28 cellular contexts compared by ENCODE assay signal in the genomic region with DNA sequence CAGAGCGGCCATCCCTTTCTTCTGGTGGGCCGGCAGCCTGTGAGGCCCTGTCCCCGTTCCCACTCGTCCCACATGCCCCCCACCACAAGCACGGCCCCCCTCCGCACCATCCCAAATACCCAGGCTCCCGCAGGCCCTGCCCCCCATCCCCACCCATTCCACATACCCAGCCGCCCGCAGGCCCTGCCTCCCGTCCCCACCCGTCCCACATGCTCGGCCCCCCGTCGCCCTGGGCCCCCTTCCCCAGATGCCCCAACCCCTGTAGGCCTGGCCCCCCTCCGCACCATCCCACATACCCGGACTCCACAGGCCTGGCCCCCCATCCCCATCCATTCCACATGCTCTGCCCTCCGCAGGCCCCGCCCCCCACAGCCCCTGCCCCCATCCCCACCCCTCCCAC. TPM values are rescaled to one million over a fixed set of nuclear protein-coding genes. Genes with fewer than 3 reads are reported as not detected.
"Had no signal": no experiment of that assay in that cellular context is flagged by ENCODE, and none has a peak within 500 bp of the region (broad histone marks: within the 10 kb centered on the region; RNA-seq: fewer than 3 reads in every experiment).

No MANE protein-coding gene starts in this region.

- H3K4me3 ChIP-seq: adrenal gland, ascending aorta, body of pancreas, MG63, SJSA1 had no signal

- H3K27ac ChIP-seq: adrenal gland, ascending aorta, body of pancreas, SJSA1 had no signal

- DNase-seq: activated CD4-positive, alpha-beta T cell treated with anti-CD3 and anti-CD28 coated beads for 48 hours; activated CD4-positive, alpha-beta T cell treated with anti-CD3 and anti-CD28 coated beads, Interleukin-2, amount 50 U/mL, for 4 hours; activated CD4-positive, CD25-positive, alpha-beta regulatory T cell treated with anti-CD3 and anti-CD28 coated beads, Interleukin-2, amount 50 U/mL, for 72 hours; activated CD8-positive, alpha-beta memory T cell treated with anti-CD3 and anti-CD28 coated beads, Interleukin-2, amount 50 U/mL, for 48 hours; activated CD8-positive, alpha-beta T cell treated with anti-CD3 and anti-CD28 coated beads, Interleukin-2, amount 10 ng/mL, durations not matched to agents 7 days and 5 days; activated naive CD4-positive, alpha-beta T cell treated with anti-CD3 and anti-CD28 coated beads, Interleukin-2, amount 50 U/mL, for 16 hours; activated naive CD8-positive, alpha-beta T cell treated with anti-CD3 and anti-CD28 coated beads, Interleukin-2, amount 10 ng/mL, durations not matched to agents 7 days and 5 days; activated T-cell treated with anti-CD3 and anti-CD28 coated beads, Interleukin-2, amount 50 U/mL, for 1 hour; adrenal gland; MG63; MV-4-11; NCI-H1092 treated with DMSO at 0.1 percent for 48 hours; NCI-H1436; NCI-H1694 treated with DMSO at 0.1 percent for 48 hours; NCI-H2029 treated with DMSO at 0.1 percent for 48 hours; NCI-H510A treated with DMSO at 0.1 percent for 48 hours; NCI-H69; NK-92 treated with Interleukin-12 subunit alpha and Interleukin-12 subunit beta, amount 100 ng/mL, for 24 hours; OCI-M1; RPMI8226; SHP77; SW 1271 had no signal

- H3K27ac Mint-ChIP-seq: activated CD8-positive, alpha-beta T cell treated with anti-CD3 and anti-CD28 coated beads, Interleukin-2, amount 10 ng/mL, durations not matched to agents 7 days and 5 days; activated naive CD8-positive, alpha-beta T cell treated with anti-CD3 and anti-CD28 coated beads, Interleukin-2, amount 10 ng/mL, durations not matched to agents 7 days and 5 days; T-helper 1 cell treated with Interleukin-12 subunit alpha and Interleukin-12 subunit beta and Interleukin-4 antibody, amounts not matched to agents 30 μg/mL and 1 μg/mL, for 36 hours had no signal

- H3K4me3 Mint-ChIP-seq: activated CD8-positive, alpha-beta T cell treated with anti-CD3 and anti-CD28 coated beads, Interleukin-2, amount 10 ng/mL, durations not matched to agents 7 days and 5 days; activated naive CD8-positive, alpha-beta T cell treated with anti-CD3 and anti-CD28 coated beads, Interleukin-2, amount 10 ng/mL, durations not matched to agents 7 days and 5 days; T-helper 1 cell treated with Interleukin-12 subunit alpha and Interleukin-12 subunit beta and Interleukin-4 antibody, amounts not matched to agents 30 μg/mL and 1 μg/mL, for 36 hours had no signal

- H3K9me3 Mint-ChIP-seq: T-helper 1 cell treated with Interleukin-12 subunit alpha and Interleukin-12 subunit beta and Interleukin-4 antibody, amounts not matched to agents 30 μg/mL and 1 μg/mL, for 36 hours had no signal

- H3K36me3 ChIP-seq: adrenal gland, ascending aorta, MG63, SJSA1 had no signal

- H3K9me3 ChIP-seq: adrenal gland, ascending aorta, body of pancreas had no signal

- H3K4me1 ChIP-seq: adrenal gland, ascending aorta, body of pancreas, SJSA1 had no signal

- H3K36me3 Mint-ChIP-seq: activated naive CD8-positive, alpha-beta T cell treated with anti-CD3 and anti-CD28 coated beads, Interleukin-2, amount 10 ng/mL, durations not matched to agents 7 days and 5 days had no signal

- H3K27me3 ChIP-seq: adrenal gland, ascending aorta, body of pancreas, MG63 had no signal

- ATAC-seq: activated CD8-positive, alpha-beta T cell treated with anti-CD3 and anti-CD28 coated beads, Interleukin-2, amount 10 ng/mL, durations not matched to agents 7 days and 5 days; body of pancreas; Panc1; SK-N-SH treated with all-trans-retinoic acid at 6 μM for 48 hours had no signal

RNA-seq across cellular contexts. Expression of a gene that starts 11.5 kb away (rescaled TPM):
- total RNA-seq: activated CD8-positive, alpha-beta T cell treated with anti-CD3 and anti-CD28 coated beads, Interleukin-2, amount 10 ng/mL, durations not matched to agents 7 days and 5 days; activated naive CD8-positive, alpha-beta T cell treated with anti-CD3 and anti-CD28 coated beads, Interleukin-2, amount 10 ng/mL, durations not matched to agents 7 days and 5 days; adrenal gland; ascending aorta had no signal
- polyA plus RNA-seq: adrenal gland had no signal

RNA-seq across cellular contexts. Expression of a gene that starts 12.3 kb away (rescaled TPM):
- total RNA-seq: activated CD8-positive, alpha-beta T cell treated with anti-CD3 and anti-CD28 coated beads, Interleukin-2, amount 10 ng/mL, durations not matched to agents 7 days and 5 days; activated naive CD8-positive, alpha-beta T cell treated with anti-CD3 and anti-CD28 coated beads, Interleukin-2, amount 10 ng/mL, durations not matched to agents 7 days and 5 days; adrenal gland; ascending aorta; body of pancreas; SJSA1 had no signal
- polyA plus RNA-seq: adrenal gland had no signal
